In the genomic region with DNA sequence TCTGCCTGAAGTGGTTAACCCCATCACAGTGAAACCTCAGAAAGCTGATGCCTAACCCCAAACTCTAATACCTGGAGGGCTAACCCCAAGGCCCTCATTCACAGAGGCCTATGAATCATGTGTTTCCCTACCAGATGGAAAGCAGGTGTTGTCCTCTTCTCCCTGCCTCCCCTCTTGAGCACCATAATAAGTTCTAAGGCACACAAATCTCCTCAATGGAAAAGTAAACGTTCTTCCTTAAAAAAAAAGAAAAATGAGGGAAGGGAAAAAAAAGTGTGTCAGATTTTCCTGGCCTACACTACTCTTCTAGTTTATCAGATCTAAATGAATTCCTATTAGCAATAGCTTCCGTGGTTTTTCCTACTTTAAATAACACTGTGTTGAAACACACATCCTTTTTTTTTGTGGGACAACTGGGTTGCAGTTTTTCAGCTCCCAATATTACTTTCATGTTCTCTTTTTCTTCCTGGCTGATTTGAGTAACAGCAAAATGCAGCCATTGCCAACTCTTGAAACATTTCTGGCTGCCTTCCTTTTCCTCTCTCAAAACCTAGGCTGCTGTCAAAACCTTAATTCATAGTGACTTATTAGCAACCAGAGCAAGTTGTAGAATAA, we compare ENCODE assay signal across 8 cellular contexts. TPM values are rescaled to one million over a fixed set of nuclear protein-coding genes. Genes with fewer than 3 reads are reported as not detected.
DNase-seq lines count a peak whose midpoint lies in the region; ATAC-seq and TF ChIP-seq lines count a peak whose summit lies in the region.

No MANE protein-coding gene starts in this region.

- H3K27me3 Mint-ChIP-seq in Caco-2 (ENCODE audit: insufficient read depth, unreplicated experiment): no peaks in the 10 kb centered on the region
- H3K27me3 Mint-ChIP-seq in activated T-cell treated with anti-CD3 and anti-CD28 coated beads, Interleukin-2, amount 50 U/mL, for 4 hours (ENCODE audit: low read depth): peaks cover 4% of the 10 kb centered on the region

- peak overlapping the region; percentile 85 to 96 for H3K27ac ChIP-seq in ovary

- peaks cover 41% of the 10 kb centered on the region for H3K4me1 ChIP-seq in Caco-2
- peaks cover 18% of the 10 kb centered on the region for H3K4me1 ChIP-seq in ovary (ENCODE audit: insufficient read depth)

- no peaks in the 10 kb centered on the region for H3K36me3 ChIP-seq in Caco-2 (ENCODE audit: control insufficient read depth, insufficient read depth, low read length)
- no peaks in the 10 kb centered on the region for H3K36me3 ChIP-seq in ovary

- H3K9me3 ChIP-seq in Caco-2: no peaks in the 10 kb centered on the region
- no peaks in the 10 kb centered on the region for H3K9me3 ChIP-seq in ovary

- H3K4me3 Mint-ChIP-seq in Caco-2 (ENCODE audit: unreplicated experiment): peak overlapping the region; percentile 64
- no peak overlapping the region for H3K4me3 Mint-ChIP-seq in activated T-cell treated with anti-CD3 and anti-CD28 coated beads, Interleukin-2, amount 50 U/mL, for 4 hours

- H3K9me3 Mint-ChIP-seq in Caco-2 (ENCODE audit: unreplicated experiment): no peaks in the 10 kb centered on the region
- H3K9me3 Mint-ChIP-seq in activated T-cell treated with anti-CD3 and anti-CD28 coated beads, Interleukin-2, amount 50 U/mL, for 4 hours: no peaks in the 10 kb centered on the region

- WGBS in ovary, 3 donors: 0% methylated on average over 2 of the region's 2 CpGs

- TSS peak; percentile 66 for BruUV-seq in Caco-2 (replicated peaks; lab: Mats Ljungman, UMichigan)

- CTCF ChIA-PET in Caco-2 (lab: Charles Lee): interaction anchor here (1.7 to 2.3 kb wide), 2 partner anchors 9 to 180 kb away, joined by 4 to 10 read pairs; no protein-coding TSS in a partner anchor

- no peak for TF ChIP-seq CTCF in Caco-2 (IDR thresholded peaks at IDR 0.05; ENCODE audit: insufficient read depth in 1 of 2, low read depth in 1 of 2, low read length in 1 of 2, severe bottlenecking in 1 of 2, unreplicated experiment in 1 of 2)
- TF ChIP-seq CTCF in ovary (IDR thresholded peaks at IDR 0.05): no peak

- POLR2A ChIA-PET in Caco-2 (lab: Charles Lee): no interaction called here

- peak overlapping the region; percentile 76 for H3K27ac Mint-ChIP-seq in Caco-2 (ENCODE audit: unreplicated experiment)

- no peak overlapping the region for H3K4me3 ChIP-seq in Caco-2 (ENCODE audit: low read depth, low read length)
- H3K4me3 ChIP-seq in ovary: no peak overlapping the region

- DNase-seq in Caco-2 (no peak), RPMI7951 (ENCODE audit: low read depth) (peak; percentile 72), fibroblast of gingiva (ENCODE audit: low read depth) (peak; percentile 83), ovary (peak in 2 of 5 donors; percentile 39 to 48), DMS153 (lab: John Stamatoyannopoulos, UW) (no peak), SKM-1 treated with dmso at 0.1 percent for 144 hours (lab: John Stamatoyannopoulos, UW; ENCODE audit: unreplicated experiment) (no peak)
- no peak for DNase-seq in activated T-cell treated with anti-CD3 and anti-CD28 coated beads, Interleukin-2, amount 50 U/mL, for 4 hours

- intact Hi-C loops in Caco-2 (cut with micrococcal nuclease; ENCODE audit: unreplicated experiment) (loop anchor here (5.0 kb wide), 1 partner anchor 64 kb away; a partner anchor contains a TSS), ovary (cut with DNase I) (loop anchor here in 1 of 4 donors (2.0 to 10.0 kb wide), 3 partner anchors 63 to 371 kb away; a partner anchor contains a TSS)

- TF ChIP-seq POLR2A in ovary (IDR thresholded peaks at IDR 0.05): peak; percentile 21

- peaks cover 43% of the 10 kb centered on the region for H3K4me1 Mint-ChIP-seq in Caco-2 (ENCODE audit: low read depth, unreplicated experiment)
- H3K4me1 Mint-ChIP-seq in activated T-cell treated with anti-CD3 and anti-CD28 coated beads, Interleukin-2, amount 50 U/mL, for 4 hours (ENCODE audit: low read depth): no peaks in the 10 kb centered on the region

- no peak for ATAC-seq in activated T-cell treated with anti-CD3 and anti-CD28 coated beads, Interleukin-2, amount 50 U/mL, for 4 hours
- no peak for ATAC-seq in HG02759 (IDR thresholded peaks at IDR 0.05; ENCODE audit: unreplicated experiment)

- peaks cover 14% of the 10 kb centered on the region for H3K36me3 Mint-ChIP-seq in Caco-2 (ENCODE audit: insufficient read depth, unreplicated experiment)
- H3K36me3 Mint-ChIP-seq in activated T-cell treated with anti-CD3 and anti-CD28 coated beads, Interleukin-2, amount 50 U/mL, for 4 hours (ENCODE audit: insufficient read depth): no peaks in the 10 kb centered on the region

- TF ChIP-seq EP300 in ovary (IDR thresholded peaks at IDR 0.05): peak; percentile 18

- no peaks in the 10 kb centered on the region for H3K27me3 ChIP-seq in Caco-2 (replicated peaks; ENCODE audit: control insufficient read depth, insufficient read depth, low read length)
- H3K27me3 ChIP-seq in ovary: no peaks in the 10 kb centered on the region

RNA-seq across cellular contexts. Expression of a gene that starts 43.2 kb away (rescaled TPM):
- total RNA-seq in Caco-2 (2022) (16.9 and 23.7 TPM in 2 replicates), ovary (1 to 10 TPM; 1.1 to 6.4 (median 3.3) TPM)
- 0.98 and 1.1 TPM in 2 replicates for total RNA-seq in RPMI7951 (2014; rRNA removed; shearing (Covaris generic))
- 10 to 100 TPM in 1 of 2 donors, 1 to 10 TPM in 1; 1.4 to 31.3 TPM for polyA plus RNA-seq in ovary
- total RNA-seq in activated T-cell treated with anti-CD3 and anti-CD28 coated beads, Interleukin-2, amount 50 U/mL, for 4 hours: under 1 TPM in 1 of 3 donors, not detected in 2; 0.30 TPM

Comparison
In these comparisons a context has a peak if more than half of its experiments do, and no peak if none do; other contexts are left out.
1. DNase-seq: peak in RPMI7951 (single experiment) and fibroblast of gingiva (single experiment); none in Caco-2 (0 of 2), activated T-cell treated with anti-CD3 and anti-CD28 coated beads, Interleukin-2, amount 50 U/mL, for 4 hours (single experiment), DMS153 (single experiment) and SKM-1 treated with dmso at 0.1 percent for 144 hours (single experiment).